14 cellular contexts compared by ENCODE assay signal in the genomic region with DNA sequence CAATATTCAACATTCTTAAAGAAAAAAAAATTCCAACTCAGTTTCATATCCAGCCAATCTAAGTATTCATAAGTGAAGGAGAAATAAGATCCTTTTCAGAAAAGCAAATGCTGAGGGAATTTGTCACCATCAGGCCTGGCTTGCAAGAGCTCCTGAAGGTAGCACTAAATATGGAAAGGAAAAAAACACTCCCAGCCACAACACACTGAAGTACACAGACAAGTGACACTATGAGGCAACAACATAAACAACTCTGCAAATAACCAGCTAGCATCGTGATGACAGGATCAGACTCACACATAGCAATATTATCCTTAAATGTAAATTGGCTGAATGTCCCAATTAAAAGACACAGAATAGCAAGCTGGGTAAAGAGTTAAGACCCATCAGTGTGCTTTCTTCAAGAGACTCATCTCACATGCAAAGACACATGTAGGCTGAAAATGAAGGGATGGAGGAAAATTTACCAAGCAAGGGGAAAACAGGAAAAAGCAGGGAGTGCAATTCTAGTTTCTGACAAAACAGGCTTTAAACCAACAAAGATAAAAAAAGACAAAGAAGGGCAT. TPM values are rescaled to one million over a fixed set of nuclear protein-coding genes. Genes with fewer than 3 reads are reported as not detected.
A peak's percentile ranks its signal among the peaks of the same experiment; 100 is the strongest.
DNase-seq lines count a peak whose midpoint lies in the region; ATAC-seq and TF ChIP-seq lines count a peak whose summit lies in the region.
"Had no signal": no experiment of that assay in that cellular context is flagged by ENCODE, and none has a peak within 500 bp of the region (broad histone marks: within the 10 kb centered on the region; RNA-seq: fewer than 3 reads in every experiment).

No MANE protein-coding gene starts in this region.

- peaks cover 100% of the 10 kb centered on the region for H3K4me1 ChIP-seq in KMS-11 (ENCODE audit: low read depth, poor library complexity, severe bottlenecking)
- peaks cover 48% of the 10 kb centered on the region for H3K4me1 ChIP-seq in RWPE2 (ENCODE audit: insufficient read depth, poor library complexity, severe bottlenecking)
- peaks cover 21 to 26% (median 25%) of the 10 kb centered on the region in 4 donors for H3K4me1 ChIP-seq in esophagus muscularis mucosa

- peak overlapping the region; percentile 55 for H3K4me2 ChIP-seq in KMS-11

- no peaks in the 10 kb centered on the region for H3K9me3 ChIP-seq in RWPE2 (ENCODE audit: severe bottlenecking)
- H3K9me3 ChIP-seq in esophagus muscularis mucosa, result no peaks in the 10 kb centered on the region
- H3K9me3 ChIP-seq: BE2C had no signal

- no peak for TF ChIP-seq POLR2A in esophagus muscularis mucosa (IDR thresholded peaks at IDR 0.05; ENCODE audit: low read depth)

- H3K4me1 Mint-ChIP-seq in stimulated activated memory B cell treated with anti-CD40 and anti-IgM and Interleukin-4, amounts not matched to agents 10 μg/mL and 1 μg/mL and 100 μg/mL, for 72 hours, result peaks cover 89% of the 10 kb centered on the region

- peak overlapping the region; percentile 9 for H3K27ac Mint-ChIP-seq in stimulated activated memory B cell treated with anti-CD40 and anti-IgM and Interleukin-4, amounts not matched to agents 10 μg/mL and 1 μg/mL and 100 μg/mL, for 72 hours

- H3K79me2 ChIP-seq in KMS-11 (ENCODE audit: insufficient read depth, low read depth), result peaks cover 13% of the 10 kb centered on the region; the same call in 1 of the 2 replicates

- H3K27me3 ChIP-seq in KMS-11 (ENCODE audit: insufficient read depth, low read depth) (no peaks in the 10 kb centered on the region), RWPE2 (ENCODE audit: insufficient read depth, poor library complexity, severe bottlenecking) (no peaks in the 10 kb centered on the region), esophagus muscularis mucosa (no peaks in the 10 kb centered on the region)
- H3K27me3 ChIP-seq: BE2C had no signal

- H3K36me3 ChIP-seq in KMS-11 (ENCODE audit: insufficient read depth), result no peaks in the 10 kb centered on the region
- H3K36me3 ChIP-seq in RWPE2 (ENCODE audit: low read depth), result no peaks in the 10 kb centered on the region
- no peaks in the 10 kb centered on the region for H3K36me3 ChIP-seq in esophagus muscularis mucosa
- H3K36me3 ChIP-seq: BE2C had no signal

- H3K27ac ChIP-seq in KMS-11, result peak overlapping the region; percentile 63; the same call in 1 of the 2 replicates
- H3K27ac ChIP-seq in RWPE2 (ENCODE audit: poor library complexity, severe bottlenecking), result peak overlapping the region; percentile 73
- peak overlapping the region in 1 of 4 donors; percentile 4 for H3K27ac ChIP-seq in esophagus muscularis mucosa (replicated peaks in 1 of 4)

- no peak overlapping the region for H3K4me3 Mint-ChIP-seq in stimulated activated memory B cell treated with anti-CD40 and anti-IgM and Interleukin-4, amounts not matched to agents 10 μg/mL and 1 μg/mL and 100 μg/mL, for 72 hours

- no peak overlapping the region for H2AFZ ChIP-seq in KMS-11 (ENCODE audit: low read depth)

- H3K4me3 ChIP-seq in KMS-11 (IDR thresholded peaks at IDR 0.05; ENCODE audit: insufficient read depth, low read depth, low read length) (no peak overlapping the region), RWPE2 (ENCODE audit: severe bottlenecking) (no peak overlapping the region), esophagus muscularis mucosa (no peak overlapping the region)

- peaks cover 3% of the 10 kb centered on the region for H3K9me3 Mint-ChIP-seq in stimulated activated memory B cell treated with anti-CD40 and anti-IgM and Interleukin-4, amounts not matched to agents 10 μg/mL and 1 μg/mL and 100 μg/mL, for 72 hours

- intact Hi-C loops in esophagus muscularis mucosa (cut with DNase I), result no loop called here

- DNase-seq in RWPE2 (ENCODE audit: low spot score) (no peak), esophagus muscularis mucosa (ENCODE audit: extremely low spot score) (peak; percentile 53), NCI-H1092 (lab: John Stamatoyannopoulos, UW) (no peak), NCI-H524 (lab: John Stamatoyannopoulos, UW) (no peak)
- DNase-seq: BE2C; CD4-positive, alpha-beta memory T cell; NCI-H1417 treated with DMSO at 0.1 percent for 48 hours; NCI-H2029; NCI-H2171 treated with DMSO at 0.1 percent for 48 hours; NCI-H510A; SIG-M5 had no signal

- WGBS in esophagus muscularis mucosa, result 92% methylated on average over 1 of the region's 1 CpG

- TF ChIP-seq EP300 in esophagus muscularis mucosa (IDR thresholded peaks at IDR 0.05), result no peak

- no peak for TF ChIP-seq CTCF in KMS-11 (conservative IDR thresholded peaks at IDR 0.05; ENCODE audit: low read depth, low read length)
- no peak for TF ChIP-seq CTCF in RWPE2 (IDR thresholded peaks at IDR 0.05; ENCODE audit: poor library complexity, severe bottlenecking)
- no peak for TF ChIP-seq CTCF in esophagus muscularis mucosa (IDR thresholded peaks at IDR 0.05)

- H3K36me3 Mint-ChIP-seq in stimulated activated memory B cell treated with anti-CD40 and anti-IgM and Interleukin-4, amounts not matched to agents 10 μg/mL and 1 μg/mL and 100 μg/mL, for 72 hours, result peaks cover 76% of the 10 kb centered on the region
- H3K36me3 Mint-ChIP-seq: CD4-positive, alpha-beta memory T cell had no signal

- no peaks in the 10 kb centered on the region for H3K27me3 Mint-ChIP-seq in stimulated activated memory B cell treated with anti-CD40 and anti-IgM and Interleukin-4, amounts not matched to agents 10 μg/mL and 1 μg/mL and 100 μg/mL, for 72 hours

- ATAC-seq in RWPE2 (ENCODE audit: low read depth), result no peak
- ATAC-seq in stimulated activated memory B cell treated with anti-CD40 and anti-IgM and Interleukin-4, amounts not matched to agents 10 μg/mL and 1 μg/mL and 100 μg/mL, for 72 hours, result no peak
- ATAC-seq in activated CD4-positive, CD25-positive, alpha-beta regulatory T cell treated with anti-CD3 and anti-CD28 coated beads, Interleukin-2, amount 50 U/mL, for 24 hours, result no peak

- H3K9ac ChIP-seq in KMS-11, result no peak overlapping the region

- H4K20me1 ChIP-seq in KMS-11 (ENCODE audit: insufficient read depth), result no peaks in the 10 kb centered on the region

RNA-seq across cellular contexts. Expression of a gene that starts 33.1 kb away (rescaled TPM):
- 1 to 10 TPM; 4.6 to 8.2 (median 6.7) TPM for total RNA-seq in esophagus muscularis mucosa
